8 cellular contexts compared by ENCODE assay signal in genomic region chr7:76317782-76318487, GRCh38. TPM values are rescaled to one million over a fixed set of nuclear protein-coding genes. Genes with fewer than 3 reads are reported as not detected.
DNase-seq lines count a peak whose midpoint lies in the region; ATAC-seq and TF ChIP-seq lines count a peak whose summit lies in the region.

No MANE protein-coding gene starts in this region.

- H3K9me3 ChIP-seq in mammary epithelial cell (replicated peaks; ENCODE audit: insufficient read depth, low read length): no peaks in the 10 kb centered on the region

- no peaks in the 10 kb centered on the region for H3K27me3 ChIP-seq in mammary epithelial cell (ENCODE audit: insufficient read depth, low read length)

- peaks cover 19% of the 10 kb centered on the region for H3K4me1 ChIP-seq in mammary epithelial cell (ENCODE audit: insufficient read depth, low read length)

- intact Hi-C loops in mammary epithelial cell (cut with micrococcal nuclease): no loop called here

- peaks cover 12% of the 10 kb centered on the region for H3K79me2 ChIP-seq in mammary epithelial cell (ENCODE audit: insufficient read depth, low read length)

- no TSS peak for BruUV-seq in mammary epithelial cell (replicated peaks; lab: Mats Ljungman, UMichigan)

- DNase-seq in ACHN: peak; percentile 99
- peak; percentile 98 for DNase-seq in NCI-H2196 (lab: John Stamatoyannopoulos, UW; ENCODE audit: unreplicated experiment)
- peak; percentile 95 for DNase-seq in mammary epithelial cell
- DNase-seq in iPS-NIHi7 (ENCODE audit: extremely low spot score): peak; percentile 99
- peak; percentile 95 for DNase-seq in smooth muscle cell of the brain vasculature (ENCODE audit: low read depth, low spot score)

- H3K36me3 ChIP-seq in mammary epithelial cell (ENCODE audit: insufficient read depth, low read length): peaks cover 3% of the 10 kb centered on the region

- TF ChIP-seq CTCF in VCaP (conservative IDR thresholded peaks at IDR 0.05): no peak
- no peak for TF ChIP-seq CTCF in mammary epithelial cell (conservative IDR thresholded peaks at IDR 0.05 in 1 of 2, IDR thresholded peaks at IDR 0.05 in 1 of 2; ENCODE audit: extremely low read depth in 1 of 2, insufficient read depth in 1 of 2, low read depth in 1 of 2, low read length in 2 of 2)

- under 1% methylated on average over 20 of the region's 50 CpGs for WGBS in mammary epithelial cell (ENCODE audit: low coverage, missing lambda C conversion rate)

- peak overlapping the region; percentile 96 for H3K4me2 ChIP-seq in mammary epithelial cell (ENCODE audit: insufficient read depth, low read depth, low read length)

- in situ Hi-C loops in ACHN (cut with HindIII; ENCODE audit: low pct_ligation_motif_present, low pct_unique_long_range_greater_than_20kb, low sequenced_read_pairs): no loop called here
- in situ Hi-C loops in mammary epithelial cell (cut with MboI; ENCODE audit: low sequenced_read_pairs in 2 of 2): loop anchor here in 1 of 2 donors (25.0 kb wide), 2 partner anchors 256 to 456 kb away; no protein-coding TSS in a partner anchor

- peak overlapping the region; percentile 83 for H2AFZ ChIP-seq in mammary epithelial cell (ENCODE audit: low read depth, low read length)

- H3K27ac ChIP-seq in VCaP (peak overlapping the region; percentile 93), mammary epithelial cell (ENCODE audit: insufficient read depth, low read depth, low read length) (peak overlapping the region; percentile 64)

- no peaks in the 10 kb centered on the region for H4K20me1 ChIP-seq in mammary epithelial cell (ENCODE audit: insufficient read depth, low read length)

- ATAC-seq in GM18870 (IDR thresholded peaks at IDR 0.05; ENCODE audit: unreplicated experiment) (peak; percentile 63), HG03108 (IDR thresholded peaks at IDR 0.05; ENCODE audit: unreplicated experiment) (peak; percentile 94)

- peak overlapping the region; percentile 56 for H3K9ac ChIP-seq in mammary epithelial cell (ENCODE audit: insufficient read depth, low read length)

- CTCF ChIA-PET in mammary epithelial cell (lab: Charles Lee; ENCODE audit: low non-redundant PET): interaction anchor here (0.7 kb wide), 2 partner anchors 20 to 42 kb away, joined by 3 read pairs; no protein-coding TSS in a partner anchor

- peak overlapping the region; percentile 54 to 84 (median 60) for H3K4me3 ChIP-seq in mammary epithelial cell (replicated peaks in 1 of 3; ENCODE audit: insufficient read depth in 1 of 3, low read depth in 2 of 3, low read length in 3 of 3)

- dilution Hi-C loops in mammary epithelial cell (cut with HindIII; ENCODE audit: low sequenced_read_pairs): loop anchor here (5.0 kb wide), 1 partner anchor 96 kb away; no protein-coding TSS in a partner anchor

RNA-seq across cellular contexts. Expression of gene HSPB1, which starts 15.5 kb away (rescaled TPM):
- total RNA-seq in mammary epithelial cell: 100 to 1,000 TPM; 523 to 862 TPM
- polyA plus RNA-seq in mammary epithelial cell: 420 TPM
- 132 TPM for polyA minus RNA-seq in mammary epithelial cell

RNA-seq across cellular contexts. Expression of gene YWHAG, which starts 40.9 kb away (rescaled TPM):
- total RNA-seq in mammary epithelial cell: 100 to 1,000 TPM; 155 to 227 TPM
- 74.1 TPM for polyA plus RNA-seq in mammary epithelial cell
- polyA minus RNA-seq in mammary epithelial cell: 151 TPM

Comparison
In these comparisons a context has a peak if more than half of its experiments do, and no peak if none do; other contexts are left out.
1. Peak in every context shown above with its lines: DNase-seq, ATAC-seq, H3K4me3 ChIP-seq and H3K27ac ChIP-seq.